In genomic region chr1:232950197-232950918, GRCh38 we compare ENCODE assay signal across 8 cellular contexts.
DNase-seq lines count a peak whose midpoint lies in the region; ATAC-seq and TF ChIP-seq lines count a peak whose summit lies in the region.

A gene with protein sequence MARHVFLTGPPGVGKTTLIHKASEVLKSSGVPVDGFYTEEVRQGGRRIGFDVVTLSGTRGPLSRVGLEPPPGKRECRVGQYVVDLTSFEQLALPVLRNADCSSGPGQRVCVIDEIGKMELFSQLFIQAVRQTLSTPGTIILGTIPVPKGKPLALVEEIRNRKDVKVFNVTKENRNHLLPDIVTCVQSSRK (plus strand): TSS chr1:232950611. CDS start chr1:232950711, 100 bp downstream.

- H3K4me3 Mint-ChIP-seq in central memory CD8-positive, alpha-beta T cell: peak within 1 kb of the TSS; percentile 88

- peak; percentile 87 for ATAC-seq in HG03196 (IDR thresholded peaks at IDR 0.05; ENCODE audit: unreplicated experiment)
- ATAC-seq in central memory CD8-positive, alpha-beta T cell (replicated peaks; ENCODE audit: extremely low read depth, poor library complexity, severe bottlenecking): peak; percentile 73

- in situ Hi-C loops in GM18951 (cut with MboI; ENCODE audit: low sequenced_read_pairs, unreplicated experiment): no loop called here

- H3K4me1 Mint-ChIP-seq in central memory CD8-positive, alpha-beta T cell: peaks cover 33% of the 10 kb centered on the region

- no peaks in the 10 kb centered on the region for H3K9me3 Mint-ChIP-seq in central memory CD8-positive, alpha-beta T cell

- H3K27me3 Mint-ChIP-seq in central memory CD8-positive, alpha-beta T cell: no peaks in the 10 kb centered on the region

- TF ChIP-seq POLR2A in GM18951 (IDR thresholded peaks at IDR 0.05; ENCODE audit: extremely low read depth, insufficient read depth, insufficient read length): peak; percentile 86

- H3K27ac Mint-ChIP-seq in central memory CD8-positive, alpha-beta T cell (ENCODE audit: low read depth): peak within 1 kb of the TSS; percentile 88

- DNase-seq in AG08396 (ENCODE audit: low spot score): peak; percentile 99
- peak; percentile 93 to 98 for DNase-seq in NCI-H446 (lab: John Stamatoyannopoulos, UW)
- DNase-seq in activated CD4-positive, CD25-positive, alpha-beta regulatory T cell treated with anti-CD3 and anti-CD28 coated beads, Interleukin-2, amount 50 U/mL, for 16 hours (ENCODE audit: low read depth, low spot score): peak; percentile 93
- DNase-seq in central memory CD8-positive, alpha-beta T cell (ENCODE audit: low spot score in 2 of 2): peak; percentile 86 to 96
- DNase-seq in islet precursor cell: peak; percentile 96
- DNase-seq in stimulated activated CD4-positive, alpha-beta T cell treated with anti-CD3 and anti-CD28 coated beads, Interleukin-12 subunit alpha, Interleukin-12 subunit beta, amount 100 ng/mL, for 48 hours (ENCODE audit: low read depth in 2 of 3, low spot score in 1 of 3): peak; percentile 90 to 95 (median 94)

- peaks cover 15% of the 10 kb centered on the region for H3K36me3 Mint-ChIP-seq in central memory CD8-positive, alpha-beta T cell (ENCODE audit: insufficient read depth)

Comparison
In these comparisons a context has a peak if more than half of its experiments do, and no peak if none do; other contexts are left out.
1. Peak in every context shown above with its lines: DNase-seq and ATAC-seq.